8 cellular contexts compared by ENCODE assay signal in the genomic region with DNA sequence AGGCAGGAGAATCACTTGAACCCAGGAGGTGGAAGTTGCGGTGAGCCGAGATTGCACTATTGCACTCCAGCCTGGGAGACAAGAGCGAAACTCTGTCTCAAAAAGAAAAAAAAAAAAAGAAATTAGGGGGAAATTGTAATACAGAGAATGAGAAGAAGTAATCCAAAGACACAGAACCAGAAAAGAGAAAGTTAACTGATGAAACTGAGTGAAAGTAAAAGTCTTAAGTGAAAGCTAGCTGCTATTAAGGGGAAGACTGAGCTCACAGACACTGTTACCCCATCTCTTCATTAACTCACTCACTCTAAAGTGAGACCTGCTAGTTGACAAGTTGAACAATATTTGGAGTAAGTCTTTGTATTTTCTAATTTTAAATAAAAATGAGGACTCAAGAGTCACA.
"Had no signal": no experiment of that assay in that cellular context is flagged by ENCODE, and none has a peak within 500 bp of the region (broad histone marks: within the 10 kb centered on the region; RNA-seq: fewer than 3 reads in every experiment).

No MANE protein-coding gene starts in this region.

- ATAC-seq: GM23338, HepG2 had no signal

- H3K4me3 ChIP-seq: GM23338 had no signal

- H3K27ac ChIP-seq: HL-60, KMS-11 had no signal

- DNase-seq: H9, HCEC 1CT, HFFc6, KBM-7 had no signal
